23 cellular contexts compared by ENCODE assay signal in the genomic region with DNA sequence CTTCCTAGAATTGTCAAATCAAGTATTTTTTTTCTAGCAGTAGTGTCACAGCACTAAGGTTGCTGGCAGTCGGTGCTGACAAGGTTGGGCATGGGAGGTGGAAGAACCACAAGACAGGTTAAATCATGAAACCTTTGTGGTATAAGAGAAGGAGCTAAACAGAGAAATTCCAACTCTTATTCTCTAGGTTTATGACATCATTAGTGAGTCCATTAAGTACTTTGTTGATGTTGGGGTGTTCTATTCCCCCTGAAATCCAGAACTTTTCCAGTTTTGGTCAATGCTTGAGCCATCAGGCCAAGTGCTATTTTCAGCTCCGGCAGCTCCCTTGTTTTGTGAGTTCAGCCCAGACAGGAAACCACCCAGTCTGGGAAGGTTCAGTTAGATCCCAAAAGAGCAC.
"Had no signal": no experiment of that assay in that cellular context is flagged by ENCODE, and none has a peak within 500 bp of the region (broad histone marks: within the 10 kb centered on the region; RNA-seq: fewer than 3 reads in every experiment).

No MANE protein-coding gene starts in this region.

- H3K36me3 ChIP-seq: esophagus muscularis mucosa, gastroesophageal sphincter, heart right ventricle, left lung, lower lobe of right lung had no signal

- H3K4me1 ChIP-seq: esophagus muscularis mucosa, gastroesophageal sphincter, left lung, lower lobe of right lung had no signal

- H3K4me3 ChIP-seq: coronary artery, dorsolateral prefrontal cortex, esophagus muscularis mucosa, gastroesophageal sphincter, heart right ventricle, left lung, lower lobe of right lung had no signal

- H3K9me3 ChIP-seq: esophagus muscularis mucosa, gastroesophageal sphincter, heart right ventricle, left lung, lower lobe of right lung had no signal

- ATAC-seq: foreskin keratinocyte, gastroesophageal sphincter, left lung, lower lobe of right lung had no signal

- H3K27me3 ChIP-seq: esophagus muscularis mucosa, foreskin keratinocyte, gastroesophageal sphincter, heart right ventricle, left lung had no signal

- FAIRE-seq: colon, endothelial cell of umbilical vein, frontal cortex, islet of Langerhans, kidney had no signal

- H3K27ac ChIP-seq: coronary artery, dorsolateral prefrontal cortex, esophagus muscularis mucosa, foreskin keratinocyte, gastroesophageal sphincter, heart right ventricle, left lung, lower lobe of right lung had no signal

- DNase-seq: dermis blood vessel endothelial cell; dorsolateral prefrontal cortex; effector CD4-positive, alpha-beta T cell; effector memory CD4-positive, alpha-beta T cell; glutamatergic neuron; head of caudate nucleus; heart right ventricle; hippocampal formation; kidney; kidney glomerular epithelial cell; left lung; left ventricle myocardium superior; lower lobe of right lung; mesendoderm; midbrain had no signal
